26 cellular contexts compared by ENCODE assay signal in the genomic region with DNA sequence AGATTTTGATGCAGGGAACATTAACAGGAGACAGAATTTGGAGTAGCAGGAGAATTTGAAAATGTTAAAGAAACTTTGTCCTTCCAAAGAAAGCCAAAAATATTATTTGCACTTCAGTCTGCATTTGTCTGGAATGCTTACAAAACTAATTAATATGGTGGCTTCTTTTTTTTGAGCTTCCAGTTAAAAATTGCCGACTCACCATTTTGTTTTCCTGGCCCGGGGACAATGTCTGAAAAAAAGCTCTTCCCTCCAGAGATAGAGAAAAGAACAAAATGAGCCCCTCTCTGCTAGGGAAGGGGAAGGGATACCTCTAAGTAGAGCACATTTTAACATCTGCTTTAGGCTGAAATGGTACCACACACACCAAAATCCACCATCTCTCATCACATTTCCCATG.
DNase-seq lines count a peak whose midpoint lies in the region; ATAC-seq, FAIRE-seq and TF ChIP-seq lines count a peak whose summit lies in the region.
"Had no signal": no experiment of that assay in that cellular context is flagged by ENCODE, and none has a peak within 500 bp of the region (broad histone marks: within the 10 kb centered on the region; RNA-seq: fewer than 3 reads in every experiment).

No MANE protein-coding gene starts in this region.

- in situ Hi-C loops in IMR-90 (cut with MboI; ENCODE audit: low sequenced_read_pairs): no loop called here
- in situ Hi-C loops in K562 (cut with MboI): no loop called here

- H3K9me3 Mint-ChIP-seq in activated naive CD8-positive, alpha-beta T cell treated with anti-CD3 and anti-CD28 coated beads for 36 hours: no peaks in the 10 kb centered on the region
- H3K9me3 Mint-ChIP-seq: CD4-positive, alpha-beta T cell; CD8-positive, alpha-beta T cell had no signal

- H3K79me2 ChIP-seq in K562 (ENCODE audit: control insufficient read depth, insufficient read depth, low read length): no peaks in the 10 kb centered on the region

- no TSS peak for BruUV-seq in IMR-90 (replicated peaks; lab: Mats Ljungman, UMichigan)
- BruUV-seq in K562 (replicated peaks; lab: Mats Ljungman, UMichigan): no TSS peak

- WGBS in A549 (ENCODE audit: missing lambda C conversion rate): 96% methylated on average over 2 of the region's 2 CpGs
- WGBS in IMR-90 (ENCODE audit: extremely low coverage in 2 of 2, insufficient read length in 1 of 2), 2 experiments: no CpG with 5 or more reads among the region's 2 CpGs
- 0% methylated on average over 2 of the region's 2 CpGs for WGBS in K562 (ENCODE audit: insufficient coverage, low coverage, missing lambda C conversion rate)

- no peaks in the 10 kb centered on the region for H3K27me3 ChIP-seq in IMR-90 (ENCODE audit: control insufficient read depth, insufficient read depth, low read length)
- peaks cover 0 to 3% of the 10 kb centered on the region in 2 experiments; a peak in 1 of 5 replicates for H3K27me3 ChIP-seq in K562 (ENCODE audit: control insufficient read depth in 2 of 2, insufficient read depth in 2 of 2, low read length in 2 of 2)
- H3K27me3 ChIP-seq: BLaER1 treated with 17β-estradiol and CSF1 and Interleukin-3, amounts not matched to agents 10 nM and 100 nM had no signal

- no peak overlapping the region for H4K8ac ChIP-seq in IMR-90 (ENCODE audit: low read depth in 2 of 2, low read length in 2 of 2)

- TF ChIP-seq RAD21 in A549 (conservative IDR thresholded peaks at IDR 0.05 in 1 of 2, IDR thresholded peaks at IDR 0.05 in 1 of 2) (no peak), IMR-90 (IDR thresholded peaks at IDR 0.05; ENCODE audit: low read length) (no peak), K562 (CRISPR knock-in tag; conservative IDR thresholded peaks at IDR 0.05 in 1 of 2, IDR thresholded peaks at IDR 0.05 in 1 of 2) (no peak)

- no peak overlapping the region for H3K18ac ChIP-seq in IMR-90 (ENCODE audit: low read depth, low read length)

- dilution Hi-C loops in IMR-90 (cut with HindIII; ENCODE audit: low sequenced_read_pairs, unreplicated experiment): no loop called here

- no peak for TF ChIP-seq EP300 in A549 (IDR thresholded peaks at IDR 0.05)
- no peak for TF ChIP-seq EP300 in K562 (IDR thresholded peaks at IDR 0.05; ENCODE audit: low read length)

- H3K4me1 ChIP-seq in A549: peaks cover 27% of the 10 kb centered on the region
- no peaks in the 10 kb centered on the region for H3K4me1 ChIP-seq in IMR-90 (ENCODE audit: control insufficient read depth, insufficient read depth, low read length)
- H3K4me1 ChIP-seq in K562 (replicated peaks in 1 of 2; ENCODE audit: control insufficient read depth in 2 of 2, insufficient read depth in 2 of 2, low read length in 2 of 2): no peaks in the 10 kb centered on the region

- POLR2A ChIA-PET in A549 (lab: Yijun Ruan, JAX): no interaction called here
- POLR2A ChIA-PET in IMR-90 (lab: Charles Lee; ENCODE audit: unreplicated experiment): no interaction called here
- POLR2A ChIA-PET in K562 (lab: Yijun Ruan, JAX): no interaction called here

- TF ChIP-seq CTCF in A549 (IDR thresholded peaks at IDR 0.05) (no peak), IMR-90 (conservative IDR thresholded peaks at IDR 0.05; ENCODE audit: low read depth, low read length) (no peak), K562 (IDR thresholded peaks at IDR 0.05 in 2 of 3, conservative IDR thresholded peaks at IDR 0.05 in 1 of 3; ENCODE audit: insufficient read depth in 2 of 3, low read depth in 1 of 3, low read length in 3 of 3) (no peak)

- no peak overlapping the region for H3K9ac ChIP-seq in IMR-90 (ENCODE audit: low read depth, low read length)
- no peak overlapping the region for H3K9ac ChIP-seq in K562 (ENCODE audit: insufficient read depth in 1 of 2, low read depth in 2 of 2, low read length in 2 of 2)
- H3K9ac ChIP-seq: BLaER1 treated with 17β-estradiol and CSF1 and Interleukin-3, amounts not matched to agents 10 nM and 100 nM had no signal

- no peak for DNase-seq in A549 (ENCODE audit: low read depth in 1 of 2, low spot score in 1 of 2)
- no peak for DNase-seq in IMR-90
- no peak for DNase-seq in K562 (ENCODE audit: extremely low read depth in 1 of 4, low spot score in 3 of 4)
- no peak for DNase-seq in left cardiac atrium
- DNase-seq in sciatic nerve (ENCODE audit: low spot score): no peak
- no peak for DNase-seq in activated naive CD8-positive, alpha-beta T cell treated with anti-CD3 and anti-CD28 coated beads for 36 hours
- DNase-seq: 8988T; AML-193; Caco-2; Calu3; CD4-positive, alpha-beta T cell; CD8-positive, alpha-beta T cell; DMS 273 treated with DMSO at 0.1 percent for 48 hours; DMS153; DMS53; DMS79; DND-41; EL; GDM1 had no signal

- no peak overlapping the region for H2BK15ac ChIP-seq in IMR-90 (ENCODE audit: low read depth, low read length)

- H3K9me3 ChIP-seq in A549 (0 out of 3 replicates have a peak, but pooled peaks cover 4% of the 10 kb centered on the region), IMR-90 (ENCODE audit: control insufficient read depth, insufficient read depth, low read length) (no peaks in the 10 kb centered on the region), K562 (replicated peaks; ENCODE audit: control insufficient read depth, insufficient read depth, low read depth, low read length) (no peaks in the 10 kb centered on the region)

- peaks cover 38% of the 10 kb centered on the region for H3K27me3 Mint-ChIP-seq in activated naive CD8-positive, alpha-beta T cell treated with anti-CD3 and anti-CD28 coated beads for 36 hours

- no peak overlapping the region for H3K56ac ChIP-seq in IMR-90 (ENCODE audit: extremely low read depth, insufficient read depth, low read length)

- H4K5ac ChIP-seq in IMR-90 (ENCODE audit: low read depth, low read length): no peak overlapping the region

- no peak overlapping the region for H3K23ac ChIP-seq in IMR-90 (ENCODE audit: low read depth, low read length)

- H3K4me1 Mint-ChIP-seq in activated naive CD8-positive, alpha-beta T cell treated with anti-CD3 and anti-CD28 coated beads for 36 hours: no peaks in the 10 kb centered on the region
- H3K4me1 Mint-ChIP-seq: B cell had no signal

- H4K91ac ChIP-seq in IMR-90 (ENCODE audit: insufficient read depth, low read depth, low read length): no peak overlapping the region

- no peak overlapping the region for H2BK5ac ChIP-seq in IMR-90 (ENCODE audit: low read depth, low read length, poor library complexity, severe bottlenecking)

- H2AK9ac ChIP-seq in IMR-90 (replicated peaks; ENCODE audit: low read depth, low read length, poor library complexity): no peak overlapping the region

- H3K27ac ChIP-seq in A549 (0 out of 6 replicates have a peak overlapping the region, but pooled peaks of 1 of the 2 experiments have one; percentile 15), IMR-90 (ENCODE audit: insufficient read depth, low read length) (no peak overlapping the region), K562 (ENCODE audit: extremely low read depth, low read depth, low read length) (no peak overlapping the region)
- H3K27ac ChIP-seq: BLaER1 treated with 17β-estradiol and CSF1 and Interleukin-3, amounts not matched to agents 10 nM and 100 nM; C4-2B had no signal

- intact Hi-C loops in IMR-90 (cut with micrococcal nuclease) (no loop called here), K562 (cut with micrococcal nuclease) (no loop called here), left cardiac atrium (cut with DNase I) (no loop called here), sciatic nerve (cut with DNase I) (no loop called here)

- H4K20me1 ChIP-seq in IMR-90 (ENCODE audit: insufficient read depth, low read length) (no peaks in the 10 kb centered on the region), K562 (replicated peaks; ENCODE audit: control insufficient read depth, insufficient read depth, low read length) (no peaks in the 10 kb centered on the region)
- H4K20me1 ChIP-seq: BLaER1 treated with 17β-estradiol and CSF1 and Interleukin-3, amounts not matched to agents 10 nM and 100 nM had no signal

- H3K36me3 ChIP-seq in IMR-90 (ENCODE audit: control insufficient read depth, insufficient read depth, low read length) (no peaks in the 10 kb centered on the region), K562 (ENCODE audit: control insufficient read depth, insufficient read depth, low read length) (no peaks in the 10 kb centered on the region)
- H3K36me3 ChIP-seq: BLaER1 treated with 17β-estradiol and CSF1 and Interleukin-3, amounts not matched to agents 10 nM and 100 nM had no signal

- H3K14ac ChIP-seq in IMR-90 (replicated peaks; ENCODE audit: low read depth, low read length): no peak overlapping the region

- no peaks in the 10 kb centered on the region for H3K9me1 ChIP-seq in IMR-90 (ENCODE audit: insufficient read depth, low read length)
- no peaks in the 10 kb centered on the region for H3K9me1 ChIP-seq in K562 (ENCODE audit: control insufficient read depth, insufficient read depth, low read length)

- no peak overlapping the region for H2AFZ ChIP-seq in IMR-90 (replicated peaks; ENCODE audit: low read length, poor library complexity)
- H2AFZ ChIP-seq in K562 (ENCODE audit: low read depth, low read length): no peak overlapping the region

- H2BK20ac ChIP-seq in IMR-90 (ENCODE audit: low read depth, low read length): no peak overlapping the region

- no peak overlapping the region for H3K4ac ChIP-seq in IMR-90 (ENCODE audit: low read depth, low read length)

- CTCF ChIA-PET in A549 (lab: Yijun Ruan, JAX): interaction anchor here (1.2 to 1.8 kb wide), 2 partner anchors 50 to 56 kb away, joined by 3 to 4 read pairs; no protein-coding TSS in a partner anchor
- CTCF ChIA-PET in IMR-90 (lab: Yijun Ruan, JAX): interaction anchor here (0.6 kb wide), 1 partner anchor 1552 kb away, joined by 3 read pairs; no protein-coding TSS in a partner anchor
- CTCF ChIA-PET in K562 (lab: Yijun Ruan, JAX; ENCODE audit: low intra/inter-chr PET ratio): no interaction called here

- ATAC-seq in A549: no peak
- ATAC-seq in IMR-90 (ENCODE audit: low read depth): no peak
- no peak for ATAC-seq in K562
- ATAC-seq in left cardiac atrium: no peak
- no peak for ATAC-seq in sciatic nerve
- ATAC-seq: CD8-positive, alpha-beta T cell; GM12878 had no signal

- no peak overlapping the region for H2BK120ac ChIP-seq in IMR-90 (ENCODE audit: low read depth, low read length)

- H2AK5ac ChIP-seq in IMR-90 (ENCODE audit: low read depth, low read length): no peak overlapping the region

- H3K79me1 ChIP-seq in IMR-90 (ENCODE audit: low read depth in 1 of 2, low read length in 2 of 2): peaks cover 25 to 42% of the 10 kb centered on the region in 2 experiments

- H3K36me3 Mint-ChIP-seq in activated naive CD8-positive, alpha-beta T cell treated with anti-CD3 and anti-CD28 coated beads for 36 hours: no peaks in the 10 kb centered on the region
- H3K36me3 Mint-ChIP-seq: CD8-positive, alpha-beta T cell had no signal

- FAIRE-seq in A549 (lab: Jason Lieb, UNC): peak; percentile 23
- FAIRE-seq in K562 (lab: Jason Lieb, UNC): no peak
- FAIRE-seq: A204.1, GM12878, GM12892, GM18507 had no signal

- H3K4me3 Mint-ChIP-seq in activated naive CD8-positive, alpha-beta T cell treated with anti-CD3 and anti-CD28 coated beads for 36 hours: no peak overlapping the region
- H3K4me3 Mint-ChIP-seq: B cell; CD4-positive, alpha-beta T cell; CD8-positive, alpha-beta T cell had no signal

- no peak overlapping the region for H3K27ac Mint-ChIP-seq in activated naive CD8-positive, alpha-beta T cell treated with anti-CD3 and anti-CD28 coated beads for 36 hours
- H3K27ac Mint-ChIP-seq: B cell; CD4-positive, alpha-beta T cell; CD8-positive, alpha-beta T cell had no signal

- H3K4me3 ChIP-seq in A549: no peak overlapping the region
- H3K4me3 ChIP-seq in IMR-90 (ENCODE audit: insufficient read depth, low read depth, low read length): no peak overlapping the region
- no peak overlapping the region for H3K4me3 ChIP-seq in K562
- H3K4me3 ChIP-seq: BLaER1 treated with 17β-estradiol and CSF1 and Interleukin-3, amounts not matched to agents 10 nM and 100 nM; GM12878 had no signal

- TF ChIP-seq POLR2A in A549 (IDR thresholded peaks at IDR 0.05; ENCODE audit: low read length): no peak
- TF ChIP-seq POLR2A in IMR-90 (IDR thresholded peaks at IDR 0.05; ENCODE audit: low read depth, low read length): no peak
- no peak for TF ChIP-seq POLR2A in K562 (conservative IDR thresholded peaks at IDR 0.05)

- no peak overlapping the region for H3K4me2 ChIP-seq in A549
- no peak overlapping the region for H3K4me2 ChIP-seq in IMR-90 (ENCODE audit: low read depth, low read length)
- H3K4me2 ChIP-seq in K562 (ENCODE audit: insufficient read depth, low read length): no peak overlapping the region
- H3K4me2 ChIP-seq: BLaER1 treated with 17β-estradiol and CSF1 and Interleukin-3, amounts not matched to agents 10 nM and 100 nM had no signal
